ENCODE assay signal across 17 cellular contexts in the genomic region with DNA sequence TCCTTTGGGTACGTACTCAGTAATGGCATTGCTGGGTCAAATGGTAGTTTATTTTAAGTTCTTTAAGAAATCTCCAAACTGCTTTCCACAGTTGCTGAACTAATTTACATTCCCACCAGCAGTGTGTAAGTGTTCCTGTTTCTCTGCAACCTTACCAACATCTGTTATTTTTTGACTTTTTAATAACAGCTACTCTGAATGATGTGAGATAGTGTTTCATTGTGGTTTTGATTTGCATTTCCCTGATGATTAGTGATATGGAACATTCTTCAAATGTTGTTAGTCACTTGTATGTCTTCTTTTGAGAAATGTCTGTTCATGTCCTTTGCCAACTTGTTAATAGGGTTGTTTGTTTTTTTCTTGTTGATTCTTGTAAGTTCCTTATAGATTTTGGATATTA.
DNase-seq lines count a peak whose midpoint lies in the region; ATAC-seq lines count a peak whose summit lies in the region.
"Had no signal": no experiment of that assay in that cellular context is flagged by ENCODE, and none has a peak within 500 bp of the region (broad histone marks: within the 10 kb centered on the region; RNA-seq: fewer than 3 reads in every experiment).

No MANE protein-coding gene starts in this region.

- peak; percentile 11 for DNase-seq in M059J (ENCODE audit: low read depth)
- DNase-seq in stimulated activated CD4-positive, alpha-beta T cell treated with anti-CD3 and anti-CD28 coated beads, Interleukin-4, amount 100 ng/mL, for 24 hours = no peak
- DNase-seq in T-helper 9 cell = no peak
- no peak for DNase-seq in NCI-H1694 (lab: John Stamatoyannopoulos, UW)
- no peak for DNase-seq in NCI-H345 (lab: John Stamatoyannopoulos, UW)
- DNase-seq: EL, GM23248, HCEC 1CT, MG63, NCI-H1092 treated with DMSO at 0.1 percent for 48 hours, NCI-H510A, NCI-H774, T-helper 2 cell had no signal

- no peak overlapping the region for H3K4me3 ChIP-seq in BLaER1 treated with 17β-estradiol and CSF1 and Interleukin-3, amounts not matched to agents 10 nM and 100 nM
- H3K4me3 ChIP-seq: GM23248, MG63 had no signal

- no peaks in the 10 kb centered on the region for H3K36me3 ChIP-seq in BLaER1 treated with 17β-estradiol and CSF1 and Interleukin-3, amounts not matched to agents 10 nM and 100 nM
- H3K36me3 ChIP-seq: MG63 had no signal

- peaks cover 0 to 19% (median 7%) of the 10 kb centered on the region in 10 experiments; a peak in 9 of 20 replicates for H3K4me1 ChIP-seq in BLaER1 treated with 17β-estradiol and CSF1 and Interleukin-3, amounts not matched to agents 10 nM and 100 nM

- no peak overlapping the region for H3K27ac ChIP-seq in BLaER1 treated with 17β-estradiol and CSF1 and Interleukin-3, amounts not matched to agents 10 nM and 100 nM
- H3K27ac ChIP-seq: GM23248, RWPE1 had no signal

- ATAC-seq in GM18519 (IDR thresholded peaks at IDR 0.05; ENCODE audit: low FRiP score, unreplicated experiment) (peak; percentile 50), GM21786 (IDR thresholded peaks at IDR 0.05; ENCODE audit: unreplicated experiment) (peak; percentile 57)

- no peaks in the 10 kb centered on the region for H3K27me3 ChIP-seq in BLaER1 treated with 17β-estradiol and CSF1 and Interleukin-3, amounts not matched to agents 10 nM and 100 nM
- H3K27me3 ChIP-seq: MG63 had no signal

- peak overlapping the region in 7 of 11 experiments; percentile 2 to 39 (median 30); a peak in 7 of 22 replicates for H3K4me2 ChIP-seq in BLaER1 treated with 17β-estradiol and CSF1 and Interleukin-3, amounts not matched to agents 10 nM and 100 nM

- H4K20me1 ChIP-seq in BLaER1 treated with 17β-estradiol and CSF1 and Interleukin-3, amounts not matched to agents 10 nM and 100 nM = no peaks in the 10 kb centered on the region

- H3K9ac ChIP-seq in BLaER1 treated with 17β-estradiol and CSF1 and Interleukin-3, amounts not matched to agents 10 nM and 100 nM = no peak overlapping the region
- H3K9ac ChIP-seq: GM23248 had no signal

- H3K9me3 ChIP-seq in BLaER1 treated with 17β-estradiol and CSF1 and Interleukin-3, amounts not matched to agents 10 nM and 100 nM (replicated peaks in 1 of 11) = peaks cover 0 to 17% (median 5%) of the 10 kb centered on the region in 11 experiments; a peak in 5 of 22 replicates
- H3K9me3 ChIP-seq: MG63 had no signal
